1 cellular context compared by ENCODE assay signal in the genomic region with DNA sequence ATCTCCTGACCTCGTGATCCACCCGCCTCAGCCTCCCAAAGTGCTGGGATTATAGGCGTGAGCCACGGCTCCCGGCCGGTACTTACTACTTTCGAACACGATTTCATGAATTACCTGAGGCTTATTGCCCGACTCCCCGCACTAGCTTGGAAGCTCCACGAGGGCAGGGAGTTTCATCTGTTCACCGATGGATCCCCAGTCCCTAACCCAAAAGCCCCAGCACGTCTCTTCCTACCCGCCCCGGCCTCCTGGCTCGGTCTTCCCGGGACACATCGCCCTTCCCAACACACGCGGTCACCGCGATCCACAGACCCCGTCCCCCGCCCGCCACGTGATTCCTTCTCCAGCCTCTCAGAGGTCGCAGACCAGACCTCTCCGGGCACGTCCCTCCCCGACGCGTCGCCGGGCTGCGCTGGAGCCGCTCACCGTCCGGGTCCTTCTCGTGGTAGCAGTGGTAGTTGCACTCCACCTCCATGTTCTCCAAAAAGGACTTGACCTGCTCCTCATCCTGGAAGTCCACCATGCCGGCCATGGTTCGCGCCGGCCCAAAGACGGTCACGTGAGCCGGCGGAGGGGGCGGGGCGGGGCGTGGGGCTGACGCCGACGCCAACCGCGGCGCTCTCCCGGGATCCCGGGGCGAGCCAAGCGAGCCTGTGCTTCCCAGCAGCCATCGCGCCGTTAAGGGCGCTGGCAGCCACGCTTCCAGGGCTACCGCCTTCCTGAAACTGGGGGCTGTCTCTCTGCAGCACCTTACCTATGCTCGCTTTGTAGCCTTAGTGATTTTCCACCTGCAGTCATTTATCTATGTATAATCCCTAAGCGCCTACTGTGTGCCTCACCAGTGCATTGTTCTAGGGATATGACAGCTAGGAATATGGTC.
TF ChIP-seq lines count a peak whose summit lies in the region.

A gene (minus strand): TSS at position 553 of the 880 bp plus-strand sequence. CDS start 21 bp downstream, at position 532.

TF ChIP-seq in K562, 482 proteins besides CTCF, POLR2A, EP300 and RAD21 (continued from another document and continues in another):
- TF ChIP-seq CCNT2 (IDR thresholded peaks at IDR 0.05; ENCODE audit: borderline replicate concordance, extremely low read depth, insufficient read length, low read depth, low read length) (peak; percentile 64), FOXP1 (CRISPR knock-in tag; IDR thresholded peaks at IDR 0.05) (peak; percentile 96), FOSL1 (tag; conservative IDR thresholded peaks at IDR 0.05) (peak; percentile 25; the same call in 1 of the 2 replicates), CBX1 (IDR thresholded peaks at IDR 0.05; ENCODE audit: low read depth) (peak; percentile 89), SRSF9 (IDR thresholded peaks at IDR 0.05; ENCODE audit: borderline replicate concordance, low read depth, low read length) (no peak), SUPT5H (IDR thresholded peaks at IDR 0.05) (peak; percentile 89), TSC22D4 (tag; IDR thresholded peaks at IDR 0.05) (no peak), ZBTB7A (IDR thresholded peaks at IDR 0.05; ENCODE audit: borderline replicate concordance, control insufficient read depth, low read depth, low read length) (no peak), NR4A1 (CRISPR knock-in tag; IDR thresholded peaks at IDR 0.05) (peak; percentile 57; the same call in 1 of the 2 replicates), NR4A1 (tag; IDR thresholded peaks at IDR 0.05) (peak; percentile 90; the same call in 1 of the 2 replicates), TAF9B (IDR thresholded peaks at IDR 0.05; ENCODE audit: partially characterized antibody) (peak; percentile 85), SRF (CRISPR knock-in tag; IDR thresholded peaks at IDR 0.05) (peak in 1 of 2 experiments; percentile 54; a peak in 1 of 4 replicates), ILK (tag; IDR thresholded peaks at IDR 0.05; ENCODE audit: borderline replicate concordance, low read depth) (no peak), RBM14 (IDR thresholded peaks at IDR 0.05; ENCODE audit: borderline replicate concordance, insufficient read depth, low read depth, low read length) (peak; percentile 63; the same call in 1 of the 2 replicates), MTA1 (IDR thresholded peaks at IDR 0.05; ENCODE audit: borderline replicate concordance) (no peak), MEIS2 (IDR thresholded peaks at IDR 0.05; ENCODE audit: partially characterized antibody) (peak; percentile 28), ZNF217 (CRISPR knock-in tag; IDR thresholded peaks at IDR 0.05) (no peak), STAG1 (CRISPR knock-in tag; IDR thresholded peaks at IDR 0.05; ENCODE audit: borderline replicate concordance) (no peak), HIVEP1 (CRISPR knock-in tag; IDR thresholded peaks at IDR 0.05) (no peak), ZNF561 (CRISPR knock-in tag; conservative IDR thresholded peaks at IDR 0.05) (no peak), MAFK (IDR thresholded peaks at IDR 0.05; ENCODE audit: low read length) (no peak), DMBX1 (CRISPR knock-in tag; IDR thresholded peaks at IDR 0.05; ENCODE audit: borderline replicate concordance) (peak; percentile 27; the same call in 1 of the 2 replicates), MTA3 (IDR thresholded peaks at IDR 0.05; ENCODE audit: borderline replicate concordance) (peak; percentile 66; the same call in 1 of the 2 replicates), ZNF274 (IDR thresholded peaks at IDR 0.05; ENCODE audit: borderline replicate concordance, low read depth, low read length) (no peak), ZNF699 (CRISPR knock-in tag; IDR thresholded peaks at IDR 0.05; ENCODE audit: insufficient replicate concordance) (no peak), ZNF79 (CRISPR knock-in tag; IDR thresholded peaks at IDR 0.05; ENCODE audit: low read depth) (no peak; the same call in 1 of the 2 replicates), PHF8 (IDR thresholded peaks at IDR 0.05; ENCODE audit: borderline replicate concordance, low read length) (peak; percentile 94), GTF2A2 (tag; IDR thresholded peaks at IDR 0.05) (no peak), PTTG1 (tag; IDR thresholded peaks at IDR 0.05; ENCODE audit: low read depth) (no peak), POLR3G (IDR thresholded peaks at IDR 0.05; ENCODE audit: extremely low read depth, insufficient read length, insufficient replicate concordance) (no peak), HDAC3 (IDR thresholded peaks at IDR 0.05; ENCODE audit: borderline replicate concordance, partially characterized antibody) (no peak), ILF3 (IDR thresholded peaks at IDR 0.05; ENCODE audit: borderline replicate concordance) (no peak), ZFP1 (CRISPR knock-in tag; IDR thresholded peaks at IDR 0.05) (no peak), ZZZ3 (IDR thresholded peaks at IDR 0.05) (peak; percentile 67; the same call in 1 of the 2 replicates), ZNF184 (CRISPR knock-in tag; IDR thresholded peaks at IDR 0.05) (no peak), KAT8 (IDR thresholded peaks at IDR 0.05; ENCODE audit: low read depth) (no peak), PYGO2 (tag; IDR thresholded peaks at IDR 0.05) (no peak), MYBL2 (IDR thresholded peaks at IDR 0.05; ENCODE audit: low read depth) (no peak), MYBL2 (CRISPR knock-in tag; IDR thresholded peaks at IDR 0.05; ENCODE audit: borderline replicate concordance) (no peak), BDP1 (IDR thresholded peaks at IDR 0.05; ENCODE audit: insufficient read depth, insufficient read length) (no peak), ZNF785 (CRISPR knock-in tag; IDR thresholded peaks at IDR 0.05) (no peak)
- TF ChIP-seq, protein P1, sequence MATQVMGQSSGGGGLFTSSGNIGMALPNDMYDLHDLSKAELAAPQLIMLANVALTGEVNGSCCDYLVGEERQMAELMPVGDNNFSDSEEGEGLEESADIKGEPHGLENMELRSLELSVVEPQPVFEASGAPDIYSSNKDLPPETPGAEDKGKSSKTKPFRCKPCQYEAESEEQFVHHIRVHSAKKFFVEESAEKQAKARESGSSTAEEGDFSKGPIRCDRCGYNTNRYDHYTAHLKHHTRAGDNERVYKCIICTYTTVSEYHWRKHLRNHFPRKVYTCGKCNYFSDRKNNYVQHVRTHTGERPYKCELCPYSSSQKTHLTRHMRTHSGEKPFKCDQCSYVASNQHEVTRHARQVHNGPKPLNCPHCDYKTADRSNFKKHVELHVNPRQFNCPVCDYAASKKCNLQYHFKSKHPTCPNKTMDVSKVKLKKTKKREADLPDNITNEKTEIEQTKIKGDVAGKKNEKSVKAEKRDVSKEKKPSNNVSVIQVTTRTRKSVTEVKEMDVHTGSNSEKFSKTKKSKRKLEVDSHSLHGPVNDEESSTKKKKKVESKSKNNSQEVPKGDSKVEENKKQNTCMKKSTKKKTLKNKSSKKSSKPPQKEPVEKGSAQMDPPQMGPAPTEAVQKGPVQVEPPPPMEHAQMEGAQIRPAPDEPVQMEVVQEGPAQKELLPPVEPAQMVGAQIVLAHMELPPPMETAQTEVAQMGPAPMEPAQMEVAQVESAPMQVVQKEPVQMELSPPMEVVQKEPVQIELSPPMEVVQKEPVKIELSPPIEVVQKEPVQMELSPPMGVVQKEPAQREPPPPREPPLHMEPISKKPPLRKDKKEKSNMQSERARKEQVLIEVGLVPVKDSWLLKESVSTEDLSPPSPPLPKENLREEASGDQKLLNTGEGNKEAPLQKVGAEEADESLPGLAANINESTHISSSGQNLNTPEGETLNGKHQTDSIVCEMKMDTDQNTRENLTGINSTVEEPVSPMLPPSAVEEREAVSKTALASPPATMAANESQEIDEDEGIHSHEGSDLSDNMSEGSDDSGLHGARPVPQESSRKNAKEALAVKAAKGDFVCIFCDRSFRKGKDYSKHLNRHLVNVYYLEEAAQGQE (CRISPR knock-in tag; IDR thresholded peaks at IDR 0.05; ENCODE audit: low read depth): no peak
- TF ChIP-seq, protein P2, sequence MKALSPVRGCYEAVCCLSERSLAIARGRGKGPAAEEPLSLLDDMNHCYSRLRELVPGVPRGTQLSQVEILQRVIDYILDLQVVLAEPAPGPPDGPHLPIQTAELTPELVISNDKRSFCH (CRISPR knock-in tag; IDR thresholded peaks at IDR 0.05): no peak
- TF ChIP-seq, protein P2 (tag; IDR thresholded peaks at IDR 0.05): peak; percentile 90
- TF ChIP-seq, protein P3, sequence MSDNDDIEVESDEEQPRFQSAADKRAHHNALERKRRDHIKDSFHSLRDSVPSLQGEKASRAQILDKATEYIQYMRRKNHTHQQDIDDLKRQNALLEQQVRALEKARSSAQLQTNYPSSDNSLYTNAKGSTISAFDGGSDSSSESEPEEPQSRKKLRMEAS (CRISPR knock-in tag; IDR thresholded peaks at IDR 0.05): peak; percentile 98
- TF ChIP-seq, protein P4, sequence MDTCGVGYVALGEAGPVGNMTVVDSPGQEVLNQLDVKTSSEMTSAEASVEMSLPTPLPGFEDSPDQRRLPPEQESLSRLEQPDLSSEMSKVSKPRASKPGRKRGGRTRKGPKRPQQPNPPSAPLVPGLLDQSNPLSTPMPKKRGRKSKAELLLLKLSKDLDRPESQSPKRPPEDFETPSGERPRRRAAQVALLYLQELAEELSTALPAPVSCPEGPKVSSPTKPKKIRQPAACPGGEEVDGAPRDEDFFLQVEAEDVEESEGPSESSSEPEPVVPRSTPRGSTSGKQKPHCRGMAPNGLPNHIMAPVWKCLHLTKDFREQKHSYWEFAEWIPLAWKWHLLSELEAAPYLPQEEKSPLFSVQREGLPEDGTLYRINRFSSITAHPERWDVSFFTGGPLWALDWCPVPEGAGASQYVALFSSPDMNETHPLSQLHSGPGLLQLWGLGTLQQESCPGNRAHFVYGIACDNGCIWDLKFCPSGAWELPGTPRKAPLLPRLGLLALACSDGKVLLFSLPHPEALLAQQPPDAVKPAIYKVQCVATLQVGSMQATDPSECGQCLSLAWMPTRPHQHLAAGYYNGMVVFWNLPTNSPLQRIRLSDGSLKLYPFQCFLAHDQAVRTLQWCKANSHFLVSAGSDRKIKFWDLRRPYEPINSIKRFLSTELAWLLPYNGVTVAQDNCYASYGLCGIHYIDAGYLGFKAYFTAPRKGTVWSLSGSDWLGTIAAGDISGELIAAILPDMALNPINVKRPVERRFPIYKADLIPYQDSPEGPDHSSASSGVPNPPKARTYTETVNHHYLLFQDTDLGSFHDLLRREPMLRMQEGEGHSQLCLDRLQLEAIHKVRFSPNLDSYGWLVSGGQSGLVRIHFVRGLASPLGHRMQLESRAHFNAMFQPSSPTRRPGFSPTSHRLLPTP (IDR thresholded peaks at IDR 0.05; ENCODE audit: borderline replicate concordance, extremely low read depth, insufficient read length): no peak
- TF ChIP-seq, protein P5, sequence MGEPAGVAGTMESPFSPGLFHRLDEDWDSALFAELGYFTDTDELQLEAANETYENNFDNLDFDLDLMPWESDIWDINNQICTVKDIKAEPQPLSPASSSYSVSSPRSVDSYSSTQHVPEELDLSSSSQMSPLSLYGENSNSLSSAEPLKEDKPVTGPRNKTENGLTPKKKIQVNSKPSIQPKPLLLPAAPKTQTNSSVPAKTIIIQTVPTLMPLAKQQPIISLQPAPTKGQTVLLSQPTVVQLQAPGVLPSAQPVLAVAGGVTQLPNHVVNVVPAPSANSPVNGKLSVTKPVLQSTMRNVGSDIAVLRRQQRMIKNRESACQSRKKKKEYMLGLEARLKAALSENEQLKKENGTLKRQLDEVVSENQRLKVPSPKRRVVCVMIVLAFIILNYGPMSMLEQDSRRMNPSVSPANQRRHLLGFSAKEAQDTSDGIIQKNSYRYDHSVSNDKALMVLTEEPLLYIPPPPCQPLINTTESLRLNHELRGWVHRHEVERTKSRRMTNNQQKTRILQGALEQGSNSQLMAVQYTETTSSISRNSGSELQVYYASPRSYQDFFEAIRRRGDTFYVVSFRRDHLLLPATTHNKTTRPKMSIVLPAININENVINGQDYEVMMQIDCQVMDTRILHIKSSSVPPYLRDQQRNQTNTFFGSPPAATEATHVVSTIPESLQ (CRISPR knock-in tag; IDR thresholded peaks at IDR 0.05): peak; percentile 96
- TF ChIP-seq, protein P6, sequence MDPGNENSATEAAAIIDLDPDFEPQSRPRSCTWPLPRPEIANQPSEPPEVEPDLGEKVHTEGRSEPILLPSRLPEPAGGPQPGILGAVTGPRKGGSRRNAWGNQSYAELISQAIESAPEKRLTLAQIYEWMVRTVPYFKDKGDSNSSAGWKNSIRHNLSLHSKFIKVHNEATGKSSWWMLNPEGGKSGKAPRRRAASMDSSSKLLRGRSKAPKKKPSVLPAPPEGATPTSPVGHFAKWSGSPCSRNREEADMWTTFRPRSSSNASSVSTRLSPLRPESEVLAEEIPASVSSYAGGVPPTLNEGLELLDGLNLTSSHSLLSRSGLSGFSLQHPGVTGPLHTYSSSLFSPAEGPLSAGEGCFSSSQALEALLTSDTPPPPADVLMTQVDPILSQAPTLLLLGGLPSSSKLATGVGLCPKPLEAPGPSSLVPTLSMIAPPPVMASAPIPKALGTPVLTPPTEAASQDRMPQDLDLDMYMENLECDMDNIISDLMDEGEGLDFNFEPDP (CRISPR knock-in tag; IDR thresholded peaks at IDR 0.05): no peak
- TF ChIP-seq, protein P7, sequence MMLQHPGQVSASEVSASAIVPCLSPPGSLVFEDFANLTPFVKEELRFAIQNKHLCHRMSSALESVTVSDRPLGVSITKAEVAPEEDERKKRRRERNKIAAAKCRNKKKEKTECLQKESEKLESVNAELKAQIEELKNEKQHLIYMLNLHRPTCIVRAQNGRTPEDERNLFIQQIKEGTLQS (IDR thresholded peaks at IDR 0.05): no peak; the same call in 1 of the 2 replicates
- TF ChIP-seq, protein P7 (CRISPR knock-in tag; conservative IDR thresholded peaks at IDR 0.05): peak; percentile 67; the same call in 1 of the 2 replicates
- TF ChIP-seq, protein P8, sequence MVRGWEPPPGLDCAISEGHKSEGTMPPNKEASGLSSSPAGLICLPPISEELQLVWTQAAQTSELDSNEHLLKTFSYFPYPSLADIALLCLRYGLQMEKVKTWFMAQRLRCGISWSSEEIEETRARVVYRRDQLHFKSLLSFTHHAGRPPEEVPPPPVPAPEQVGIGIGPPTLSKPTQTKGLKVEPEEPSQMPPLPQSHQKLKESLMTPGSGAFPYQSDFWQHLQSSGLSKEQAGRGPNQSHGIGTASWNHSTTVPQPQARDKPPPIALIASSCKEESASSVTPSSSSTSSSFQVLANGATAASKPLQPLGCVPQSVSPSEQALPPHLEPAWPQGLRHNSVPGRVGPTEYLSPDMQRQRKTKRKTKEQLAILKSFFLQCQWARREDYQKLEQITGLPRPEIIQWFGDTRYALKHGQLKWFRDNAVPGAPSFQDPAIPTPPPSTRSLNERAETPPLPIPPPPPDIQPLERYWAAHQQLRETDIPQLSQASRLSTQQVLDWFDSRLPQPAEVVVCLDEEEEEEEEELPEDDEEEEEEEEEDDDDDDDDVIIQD (CRISPR knock-in tag; IDR thresholded peaks at IDR 0.05): no peak
- TF ChIP-seq, protein P9, sequence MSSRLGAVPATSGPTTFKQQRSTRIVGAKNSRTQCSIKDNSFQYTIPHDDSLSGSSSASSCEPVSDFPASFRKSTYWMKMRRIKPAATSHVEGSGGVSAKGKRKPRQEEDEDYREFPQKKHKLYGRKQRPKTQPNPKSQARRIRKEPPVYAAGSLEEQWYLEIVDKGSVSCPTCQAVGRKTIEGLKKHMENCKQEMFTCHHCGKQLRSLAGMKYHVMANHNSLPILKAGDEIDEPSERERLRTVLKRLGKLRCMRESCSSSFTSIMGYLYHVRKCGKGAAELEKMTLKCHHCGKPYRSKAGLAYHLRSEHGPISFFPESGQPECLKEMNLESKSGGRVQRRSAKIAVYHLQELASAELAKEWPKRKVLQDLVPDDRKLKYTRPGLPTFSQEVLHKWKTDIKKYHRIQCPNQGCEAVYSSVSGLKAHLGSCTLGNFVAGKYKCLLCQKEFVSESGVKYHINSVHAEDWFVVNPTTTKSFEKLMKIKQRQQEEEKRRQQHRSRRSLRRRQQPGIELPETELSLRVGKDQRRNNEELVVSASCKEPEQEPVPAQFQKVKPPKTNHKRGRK (tag; IDR thresholded peaks at IDR 0.05): no peak
